In the genomic region with DNA sequence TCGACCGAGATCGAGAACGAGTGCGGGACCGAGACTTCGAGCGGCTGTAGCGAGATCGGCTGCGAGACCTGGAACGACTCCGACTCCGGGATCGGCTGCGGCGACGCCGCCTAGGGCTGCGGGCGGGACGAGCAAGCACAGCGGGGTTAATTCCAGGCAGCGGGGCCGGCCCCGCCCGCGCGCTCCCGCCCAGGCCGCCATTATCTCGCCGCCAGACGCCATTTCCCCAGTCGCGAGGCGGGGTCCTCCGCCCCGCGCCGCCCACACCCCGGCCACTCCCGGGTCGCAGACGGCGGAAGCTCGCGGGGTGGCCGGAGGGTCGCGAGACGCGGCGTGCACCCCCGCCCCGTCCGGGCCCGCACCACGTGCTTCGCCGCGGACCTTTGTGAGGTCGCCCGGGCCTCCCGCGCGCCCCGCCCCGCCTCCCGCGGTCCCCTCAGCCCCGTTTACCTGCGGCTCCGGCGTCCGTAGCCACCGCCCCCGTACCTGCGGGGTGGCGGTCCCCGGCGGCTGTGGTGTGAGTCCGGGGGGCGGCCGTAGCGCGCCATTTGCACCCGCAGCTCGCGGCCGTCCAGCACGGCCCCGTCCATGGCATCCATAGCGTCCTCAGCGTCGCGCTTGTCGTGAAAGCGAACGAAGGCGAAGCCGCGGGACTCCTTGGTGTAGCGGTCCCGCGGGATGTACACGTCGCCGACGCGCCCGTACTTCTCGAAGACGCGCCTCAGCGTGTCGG, we compare ENCODE assay signal across 1 cellular context.
TF ChIP-seq lines count a peak whose summit lies in the region.

No MANE protein-coding gene starts in this region.

TF ChIP-seq in K562, 482 proteins besides CTCF, POLR2A, EP300 and RAD21 (continued from another document):
- TF ChIP-seq, protein P1, sequence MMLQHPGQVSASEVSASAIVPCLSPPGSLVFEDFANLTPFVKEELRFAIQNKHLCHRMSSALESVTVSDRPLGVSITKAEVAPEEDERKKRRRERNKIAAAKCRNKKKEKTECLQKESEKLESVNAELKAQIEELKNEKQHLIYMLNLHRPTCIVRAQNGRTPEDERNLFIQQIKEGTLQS (IDR thresholded peaks at IDR 0.05), result no peak
- TF ChIP-seq, protein P1 (CRISPR knock-in tag; conservative IDR thresholded peaks at IDR 0.05), result 0 out of 2 replicates have a peak, but pooled peaks have one; percentile 4
- TF ChIP-seq NFYB (IDR thresholded peaks at IDR 0.05; ENCODE audit: extremely low read depth, insufficient read length), result no peak
- TF ChIP-seq, protein P2, sequence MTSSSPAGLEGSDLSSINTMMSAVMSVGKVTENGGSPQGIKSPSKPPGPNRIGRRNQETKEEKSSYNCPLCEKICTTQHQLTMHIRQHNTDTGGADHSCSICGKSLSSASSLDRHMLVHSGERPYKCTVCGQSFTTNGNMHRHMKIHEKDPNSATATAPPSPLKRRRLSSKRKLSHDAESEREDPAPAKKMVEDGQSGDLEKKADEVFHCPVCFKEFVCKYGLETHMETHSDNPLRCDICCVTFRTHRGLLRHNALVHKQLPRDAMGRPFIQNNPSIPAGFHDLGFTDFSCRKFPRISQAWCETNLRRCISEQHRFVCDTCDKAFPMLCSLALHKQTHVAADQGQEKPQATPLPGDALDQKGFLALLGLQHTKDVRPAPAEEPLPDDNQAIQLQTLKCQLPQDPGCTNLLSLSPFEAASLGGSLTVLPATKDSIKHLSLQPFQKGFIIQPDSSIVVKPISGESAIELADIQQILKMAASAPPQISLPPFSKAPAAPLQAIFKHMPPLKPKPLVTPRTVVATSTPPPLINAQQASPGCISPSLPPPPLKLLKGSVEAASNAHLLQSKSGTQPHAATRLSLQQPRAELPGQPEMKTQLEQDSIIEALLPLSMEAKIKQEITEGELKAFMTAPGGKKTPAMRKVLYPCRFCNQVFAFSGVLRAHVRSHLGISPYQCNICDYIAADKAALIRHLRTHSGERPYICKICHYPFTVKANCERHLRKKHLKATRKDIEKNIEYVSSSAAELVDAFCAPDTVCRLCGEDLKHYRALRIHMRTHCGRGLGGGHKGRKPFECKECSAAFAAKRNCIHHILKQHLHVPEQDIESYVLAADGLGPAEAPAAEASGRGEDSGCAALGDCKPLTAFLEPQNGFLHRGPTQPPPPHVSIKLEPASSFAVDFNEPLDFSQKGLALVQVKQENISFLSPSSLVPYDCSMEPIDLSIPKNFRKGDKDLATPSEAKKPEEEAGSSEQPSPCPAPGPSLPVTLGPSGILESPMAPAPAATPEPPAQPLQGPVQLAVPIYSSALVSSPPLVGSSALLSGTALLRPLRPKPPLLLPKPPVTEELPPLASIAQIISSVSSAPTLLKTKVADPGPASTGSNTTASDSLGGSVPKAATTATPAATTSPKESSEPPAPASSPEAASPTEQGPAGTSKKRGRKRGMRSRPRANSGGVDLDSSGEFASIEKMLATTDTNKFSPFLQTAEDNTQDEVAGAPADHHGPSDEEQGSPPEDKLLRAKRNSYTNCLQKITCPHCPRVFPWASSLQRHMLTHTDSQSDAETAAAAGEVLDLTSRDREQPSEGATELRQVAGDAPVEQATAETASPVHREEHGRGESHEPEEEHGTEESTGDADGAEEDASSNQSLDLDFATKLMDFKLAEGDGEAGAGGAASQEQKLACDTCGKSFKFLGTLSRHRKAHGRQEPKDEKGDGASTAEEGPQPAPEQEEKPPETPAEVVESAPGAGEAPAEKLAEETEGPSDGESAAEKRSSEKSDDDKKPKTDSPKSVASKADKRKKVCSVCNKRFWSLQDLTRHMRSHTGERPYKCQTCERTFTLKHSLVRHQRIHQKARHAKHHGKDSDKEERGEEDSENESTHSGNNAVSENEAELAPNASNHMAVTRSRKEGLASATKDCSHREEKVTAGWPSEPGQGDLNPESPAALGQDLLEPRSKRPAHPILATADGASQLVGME (CRISPR knock-in tag; IDR thresholded peaks at IDR 0.05), result no peak
- TF ChIP-seq PHB (CRISPR knock-in tag; IDR thresholded peaks at IDR 0.05), result no peak
- TF ChIP-seq FOXA1 (IDR thresholded peaks at IDR 0.05; ENCODE audit: borderline replicate concordance), result no peak
- TF ChIP-seq ZBTB17 (CRISPR knock-in tag; IDR thresholded peaks at IDR 0.05), result peak; percentile 70
- no peak for TF ChIP-seq SETDB1 (IDR thresholded peaks at IDR 0.05; ENCODE audit: low read length)
- no peak for TF ChIP-seq TAL1 (IDR thresholded peaks at IDR 0.05)
- no peak for TF ChIP-seq TRIM28 (IDR thresholded peaks at IDR 0.05)
- TF ChIP-seq ZNF197 (CRISPR knock-in tag; IDR thresholded peaks at IDR 0.05; ENCODE audit: low read depth), result no peak
- TF ChIP-seq ARHGAP35 (IDR thresholded peaks at IDR 0.05; ENCODE audit: partially characterized antibody), result no peak
- TF ChIP-seq RHOXF2B (CRISPR knock-in tag; conservative IDR thresholded peaks at IDR 0.05), result no peak
- TF ChIP-seq, protein P3, sequence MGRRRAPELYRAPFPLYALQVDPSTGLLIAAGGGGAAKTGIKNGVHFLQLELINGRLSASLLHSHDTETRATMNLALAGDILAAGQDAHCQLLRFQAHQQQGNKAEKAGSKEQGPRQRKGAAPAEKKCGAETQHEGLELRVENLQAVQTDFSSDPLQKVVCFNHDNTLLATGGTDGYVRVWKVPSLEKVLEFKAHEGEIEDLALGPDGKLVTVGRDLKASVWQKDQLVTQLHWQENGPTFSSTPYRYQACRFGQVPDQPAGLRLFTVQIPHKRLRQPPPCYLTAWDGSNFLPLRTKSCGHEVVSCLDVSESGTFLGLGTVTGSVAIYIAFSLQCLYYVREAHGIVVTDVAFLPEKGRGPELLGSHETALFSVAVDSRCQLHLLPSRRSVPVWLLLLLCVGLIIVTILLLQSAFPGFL (CRISPR knock-in tag; IDR thresholded peaks at IDR 0.05), result peak; percentile 18; the same call in 1 of the 2 replicates
- TF ChIP-seq, protein P4, sequence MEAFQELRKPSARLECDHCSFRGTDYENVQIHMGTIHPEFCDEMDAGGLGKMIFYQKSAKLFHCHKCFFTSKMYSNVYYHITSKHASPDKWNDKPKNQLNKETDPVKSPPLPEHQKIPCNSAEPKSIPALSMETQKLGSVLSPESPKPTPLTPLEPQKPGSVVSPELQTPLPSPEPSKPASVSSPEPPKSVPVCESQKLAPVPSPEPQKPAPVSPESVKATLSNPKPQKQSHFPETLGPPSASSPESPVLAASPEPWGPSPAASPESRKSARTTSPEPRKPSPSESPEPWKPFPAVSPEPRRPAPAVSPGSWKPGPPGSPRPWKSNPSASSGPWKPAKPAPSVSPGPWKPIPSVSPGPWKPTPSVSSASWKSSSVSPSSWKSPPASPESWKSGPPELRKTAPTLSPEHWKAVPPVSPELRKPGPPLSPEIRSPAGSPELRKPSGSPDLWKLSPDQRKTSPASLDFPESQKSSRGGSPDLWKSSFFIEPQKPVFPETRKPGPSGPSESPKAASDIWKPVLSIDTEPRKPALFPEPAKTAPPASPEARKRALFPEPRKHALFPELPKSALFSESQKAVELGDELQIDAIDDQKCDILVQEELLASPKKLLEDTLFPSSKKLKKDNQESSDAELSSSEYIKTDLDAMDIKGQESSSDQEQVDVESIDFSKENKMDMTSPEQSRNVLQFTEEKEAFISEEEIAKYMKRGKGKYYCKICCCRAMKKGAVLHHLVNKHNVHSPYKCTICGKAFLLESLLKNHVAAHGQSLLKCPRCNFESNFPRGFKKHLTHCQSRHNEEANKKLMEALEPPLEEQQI (IDR thresholded peaks at IDR 0.05), result no peak
- no peak for TF ChIP-seq HDAC3 (IDR thresholded peaks at IDR 0.05; ENCODE audit: borderline replicate concordance, partially characterized antibody)
- TF ChIP-seq FOXJ2 (tag; IDR thresholded peaks at IDR 0.05), result 0 out of 2 replicates have a peak, but pooled peaks have one; percentile 57
- no peak for TF ChIP-seq BCOR (IDR thresholded peaks at IDR 0.05)
